Comparison of ENCODE assay signal across 8 cellular contexts in the genomic region with DNA sequence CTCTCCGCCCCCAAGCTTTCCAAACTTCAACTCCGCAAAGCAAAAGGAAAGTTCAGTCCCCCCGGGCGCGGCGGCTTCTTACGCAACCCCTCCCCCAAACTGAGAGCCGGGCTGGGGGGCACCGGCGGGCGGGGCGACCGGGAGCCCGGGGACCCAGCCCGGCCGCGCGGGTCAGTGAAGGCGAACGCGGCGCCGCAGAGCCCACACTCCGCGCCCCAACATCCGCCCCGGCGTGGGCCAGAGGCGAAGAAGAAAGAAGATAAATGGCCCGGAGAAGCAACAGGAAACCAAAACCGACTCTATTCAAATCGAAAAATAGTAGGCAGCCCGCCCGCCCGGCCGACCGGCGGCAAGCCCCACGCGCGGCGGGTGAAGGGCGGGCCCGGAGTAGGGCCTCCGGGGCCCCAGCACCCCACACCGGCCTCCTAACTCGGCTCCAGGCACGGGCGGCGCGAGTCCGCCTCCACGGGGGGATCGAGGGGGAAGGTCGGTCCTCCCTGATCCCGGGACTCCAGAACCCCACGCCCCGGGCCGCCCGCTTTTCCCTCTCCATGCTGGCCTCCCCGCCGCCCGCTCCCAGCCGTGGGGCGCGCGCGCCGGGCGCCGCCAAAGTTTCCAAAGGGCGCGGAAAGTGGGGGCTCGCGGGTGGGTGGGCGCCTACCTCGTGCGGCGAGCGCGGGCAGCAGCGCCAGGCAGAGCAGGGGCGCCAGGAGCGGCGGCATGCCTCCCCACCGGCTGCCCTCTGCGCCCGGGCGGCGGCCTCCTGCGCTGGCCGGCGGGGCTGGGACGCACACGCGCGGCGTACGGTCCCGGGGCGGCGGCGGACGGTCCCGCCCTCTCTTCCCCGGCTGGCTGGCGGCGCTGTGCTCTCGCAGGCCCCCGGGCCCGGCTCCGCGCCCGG. TPM values are rescaled to one million over a fixed set of nuclear protein-coding genes. Genes with fewer than 3 reads are reported as not detected.
A peak's percentile ranks its signal among the peaks of the same experiment; 100 is the strongest.
DNase-seq lines count a peak whose midpoint lies in the region; ATAC-seq and TF ChIP-seq lines count a peak whose summit lies in the region.

No MANE protein-coding gene starts in this region.

- peaks cover 15 to 49% of the 10 kb centered on the region in 2 donors for H3K4me1 ChIP-seq in ascending aorta

- H3K27me3 ChIP-seq in ascending aorta = no peaks in the 10 kb centered on the region

- intact Hi-C loops in ascending aorta (cut with DNase I) = loop anchor here (2.0 to 5.0 kb wide), 2 partner anchors 79 to 183 kb away; a partner anchor contains a TSS

- no peaks in the 10 kb centered on the region for H3K9me3 ChIP-seq in ascending aorta

- no peak for TF ChIP-seq CTCF in ascending aorta (IDR thresholded peaks at IDR 0.05)

- peak; percentile 53 for TF ChIP-seq POLR2A in GM18505 (IDR thresholded peaks at IDR 0.05; ENCODE audit: borderline replicate concordance, extremely low read depth, insufficient read depth, insufficient read length)

- ATAC-seq in GM18505 (IDR thresholded peaks at IDR 0.05; ENCODE audit: unreplicated experiment) = peak; percentile 22
- ATAC-seq in HG02938 (IDR thresholded peaks at IDR 0.05; ENCODE audit: unreplicated experiment) = peak; percentile 21
- ATAC-seq in HG03565 (IDR thresholded peaks at IDR 0.05; ENCODE audit: unreplicated experiment) = no peak

- peak; percentile 18 for DNase-seq in SW480 (ENCODE audit: low spot score)
- DNase-seq in ascending aorta (ENCODE audit: low spot score in 2 of 2) = no peak
- peak; percentile 23 for DNase-seq in kidney tubule cell (ENCODE audit: low spot score)
- DNase-seq in stimulated activated CD8-positive, alpha-beta memory T cell treated with anti-CD3 and anti-CD28 coated beads, Interleukin-15, amount 100 ng/mL, for 4 hours (ENCODE audit: low read depth in 2 of 2) = peak; percentile 20 to 35
- no peak for DNase-seq in medulla oblongata (ENCODE audit: extremely low spot score)

- H3K27ac ChIP-seq in ascending aorta = peak overlapping the region; percentile 75 to 85

- peaks cover 0 to 9% of the 10 kb centered on the region in 2 donors for H3K36me3 ChIP-seq in ascending aorta

- peak overlapping the region; percentile 68 to 96 for H3K4me3 ChIP-seq in ascending aorta

RNA-seq across cellular contexts. Expression of a gene that starts 0.5 kb away (rescaled TPM):
- 120 TPM for total RNA-seq in ascending aorta

Comparison
In these comparisons a context has a peak if more than half of its experiments do, and no peak if none do; other contexts are left out.
1. DNase-seq: peak in SW480 (single experiment), kidney tubule cell (single experiment) and stimulated activated CD8-positive, alpha-beta memory T cell treated with anti-CD3 and anti-CD28 coated beads, Interleukin-15, amount 100 ng/mL, for 4 hours (2 of 2); none in ascending aorta (0 of 2) and medulla oblongata (single experiment).